In the genomic region with DNA sequence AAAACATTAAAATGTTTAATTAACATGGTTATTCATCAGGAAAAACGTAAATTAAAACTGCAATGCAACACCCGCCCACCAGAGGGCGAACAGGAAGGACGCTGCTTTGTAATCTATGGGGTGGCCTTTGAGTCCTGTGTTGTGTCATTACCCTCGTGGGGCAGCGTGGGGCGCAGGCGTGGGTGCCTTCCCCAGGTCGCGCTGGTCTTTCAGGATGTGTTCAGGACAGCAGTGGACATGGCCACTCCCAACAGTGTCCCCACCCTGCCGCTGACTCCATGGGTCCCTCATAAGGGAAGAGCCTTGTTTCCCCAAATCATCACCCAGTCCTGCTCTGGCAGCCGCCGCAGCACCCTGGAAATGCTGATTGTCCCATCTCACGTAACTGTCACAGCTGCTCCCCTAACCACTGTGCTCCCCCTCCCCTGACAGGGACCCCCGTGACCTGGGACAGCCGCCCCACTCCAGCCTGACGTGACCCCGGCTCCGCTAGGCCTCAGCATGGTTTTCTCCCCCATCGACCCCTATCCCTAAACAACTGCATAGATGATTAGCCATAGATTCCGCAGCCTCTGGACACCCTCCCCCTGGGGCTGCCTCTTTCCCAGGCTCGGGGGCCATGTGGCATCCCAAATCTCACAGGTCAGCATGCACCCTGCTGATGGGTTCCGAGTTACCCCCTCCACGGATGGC, we compare ENCODE assay signal across 8 cellular contexts. TPM values are rescaled to one million over a fixed set of nuclear protein-coding genes. Genes with fewer than 3 reads are reported as not detected.
DNase-seq lines count a peak whose midpoint lies in the region; ATAC-seq and TF ChIP-seq lines count a peak whose summit lies in the region.

No MANE protein-coding gene starts in this region.

- H3K27me3 ChIP-seq in MG63, result no peaks in the 10 kb centered on the region; the same call in 1 of the 2 replicates

- H3K4me3 Mint-ChIP-seq in activated CD4-positive, alpha-beta T cell treated with anti-CD3 and anti-CD28 coated beads for 36 hours, result no peak overlapping the region

- H3K4me3 ChIP-seq in MG63, result no peak overlapping the region

- peak; percentile 58 for ATAC-seq in activated CD4-positive, alpha-beta T cell treated with anti-CD3 and anti-CD28 coated beads for 36 hours
- no peak for ATAC-seq in HG02798 (IDR thresholded peaks at IDR 0.05; ENCODE audit: poor library complexity, unreplicated experiment)

- H3K9me3 Mint-ChIP-seq in activated CD4-positive, alpha-beta T cell treated with anti-CD3 and anti-CD28 coated beads for 36 hours (ENCODE audit: low read depth), result no peaks in the 10 kb centered on the region

- no peaks in the 10 kb centered on the region for H3K36me3 Mint-ChIP-seq in activated CD4-positive, alpha-beta T cell treated with anti-CD3 and anti-CD28 coated beads for 36 hours (ENCODE audit: low read depth)

- H3K27ac Mint-ChIP-seq in activated CD4-positive, alpha-beta T cell treated with anti-CD3 and anti-CD28 coated beads for 36 hours, result no peak overlapping the region

- TF ChIP-seq CTCF in LNCAP (IDR thresholded peaks at IDR 0.05), result peak; percentile 88

- H3K36me3 ChIP-seq in MG63, result no peaks in the 10 kb centered on the region

- no peaks in the 10 kb centered on the region for H3K9me3 ChIP-seq in MG63

- intact Hi-C loops in activated CD4-positive, alpha-beta T cell treated with anti-CD3 and anti-CD28 coated beads for 36 hours (cut with DNase I, micrococcal nuclease), result loop anchor here (1.0 to 5.0 kb wide), 4 partner anchors 101 to 520 kb away; partner anchors contain the start of genes MRPS2 (in 1 of the 2) and UBAC1 (in 1 of the 2)

- H3K27me3 Mint-ChIP-seq in activated CD4-positive, alpha-beta T cell treated with anti-CD3 and anti-CD28 coated beads for 36 hours, result peaks cover 10% of the 10 kb centered on the region

- no peaks in the 10 kb centered on the region for H3K4me1 Mint-ChIP-seq in activated CD4-positive, alpha-beta T cell treated with anti-CD3 and anti-CD28 coated beads for 36 hours

- POLR2A ChIA-PET in activated CD4-positive, alpha-beta T cell treated with anti-CD3 and anti-CD28 coated beads for 36 hours (lab: Charles Lee), result no interaction called here

- CTCF ChIA-PET in activated CD4-positive, alpha-beta T cell treated with anti-CD3 and anti-CD28 coated beads for 36 hours (lab: Charles Lee), result interaction anchor here (0.6 to 1.4 kb wide), 7 partner anchors 13 to 169 kb away, joined by 3 to 5 read pairs (median 3); no protein-coding TSS in a partner anchor

- DNase-seq in ELR (ENCODE audit: low read depth) (peak; percentile 62), dermis microvascular lymphatic vessel endothelial cell (ENCODE audit: low read depth in 2 of 2) (peak; percentile 9 to 42), mesenteric fat pad (ENCODE audit: low spot score) (peak; percentile 81), MG63 (no peak)
- peak; percentile 75 for DNase-seq in activated CD4-positive, alpha-beta T cell treated with anti-CD3 and anti-CD28 coated beads for 36 hours
- peak; percentile 39 for DNase-seq in stimulated activated CD8-positive, alpha-beta memory T cell treated with anti-CD3 and anti-CD28 coated beads, Interleukin-7, amount 100 ng/mL, for 24 hours (ENCODE audit: low read depth)

RNA-seq across cellular contexts. Expression of gene GLT6D1, which starts 36.4 kb away (rescaled TPM):
- not detected for total RNA-seq in activated CD4-positive, alpha-beta T cell treated with anti-CD3 and anti-CD28 coated beads for 36 hours
- total RNA-seq in dermis microvascular lymphatic vessel endothelial cell (not detected in 2 replicates), mesenteric fat pad (not detected)
- total RNA-seq in MG63 (2014; rRNA removed; shearing (Covaris generic); ENCODE audit: low replicate concordance), result not detected in 2 replicates

RNA-seq across cellular contexts. Expression of gene PAEP, which starts 41.4 kb away (rescaled TPM):
- not detected for total RNA-seq in activated CD4-positive, alpha-beta T cell treated with anti-CD3 and anti-CD28 coated beads for 36 hours
- total RNA-seq in dermis microvascular lymphatic vessel endothelial cell, result not detected in 2 replicates
- not detected for total RNA-seq in mesenteric fat pad
- total RNA-seq in MG63 (2014; rRNA removed; shearing (Covaris generic); ENCODE audit: low replicate concordance), result not detected in 2 replicates

RNA-seq across cellular contexts. Expression of gene OBP2A, which starts 57.0 kb away (rescaled TPM):
- not detected for total RNA-seq in activated CD4-positive, alpha-beta T cell treated with anti-CD3 and anti-CD28 coated beads for 36 hours
- total RNA-seq in dermis microvascular lymphatic vessel endothelial cell, result not detected in 2 replicates
- total RNA-seq in mesenteric fat pad, result not detected
- total RNA-seq in MG63 (2014; rRNA removed; shearing (Covaris generic); ENCODE audit: low replicate concordance), result not detected in 2 replicates
